ENCODE assay signal across 1 cellular context in genomic region chr17:27579897-27580321, GRCh38.
TF ChIP-seq lines count a peak whose summit lies in the region.

No MANE protein-coding gene starts in this region.

TF ChIP-seq in K562, 482 proteins besides CTCF, POLR2A, EP300 and RAD21:
- TF ChIP-seq TCF3 (CRISPR knock-in tag; IDR thresholded peaks at IDR 0.05) (peak; percentile 46; the same call in 1 of the 2 replicates), ETV5 (CRISPR knock-in tag; IDR thresholded peaks at IDR 0.05; ENCODE audit: low read depth) (no peak), HDAC3 (IDR thresholded peaks at IDR 0.05; ENCODE audit: borderline replicate concordance, partially characterized antibody) (no peak), ZNF384 (IDR thresholded peaks at IDR 0.05; ENCODE audit: low read depth, low read length) (peak; percentile 79), CBFA2T2 (conservative IDR thresholded peaks at IDR 0.05) (0 out of 2 replicates have a peak, but pooled peaks have one; percentile 19), MECOM (CRISPR knock-in tag; IDR thresholded peaks at IDR 0.05) (peak; percentile 83), CBFA2T3 (IDR thresholded peaks at IDR 0.05) (peak; percentile 46)
- TF ChIP-seq, protein P1, sequence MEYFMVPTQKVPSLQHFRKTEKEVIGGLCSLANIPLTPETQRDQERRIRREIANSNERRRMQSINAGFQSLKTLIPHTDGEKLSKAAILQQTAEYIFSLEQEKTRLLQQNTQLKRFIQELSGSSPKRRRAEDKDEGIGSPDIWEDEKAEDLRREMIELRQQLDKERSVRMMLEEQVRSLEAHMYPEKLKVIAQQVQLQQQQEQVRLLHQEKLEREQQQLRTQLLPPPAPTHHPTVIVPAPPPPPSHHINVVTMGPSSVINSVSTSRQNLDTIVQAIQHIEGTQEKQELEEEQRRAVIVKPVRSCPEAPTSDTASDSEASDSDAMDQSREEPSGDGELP (CRISPR knock-in tag; IDR thresholded peaks at IDR 0.05; ENCODE audit: borderline replicate concordance): peak; percentile 28; the same call in 1 of the 2 replicates
- TF ChIP-seq, protein P2, sequence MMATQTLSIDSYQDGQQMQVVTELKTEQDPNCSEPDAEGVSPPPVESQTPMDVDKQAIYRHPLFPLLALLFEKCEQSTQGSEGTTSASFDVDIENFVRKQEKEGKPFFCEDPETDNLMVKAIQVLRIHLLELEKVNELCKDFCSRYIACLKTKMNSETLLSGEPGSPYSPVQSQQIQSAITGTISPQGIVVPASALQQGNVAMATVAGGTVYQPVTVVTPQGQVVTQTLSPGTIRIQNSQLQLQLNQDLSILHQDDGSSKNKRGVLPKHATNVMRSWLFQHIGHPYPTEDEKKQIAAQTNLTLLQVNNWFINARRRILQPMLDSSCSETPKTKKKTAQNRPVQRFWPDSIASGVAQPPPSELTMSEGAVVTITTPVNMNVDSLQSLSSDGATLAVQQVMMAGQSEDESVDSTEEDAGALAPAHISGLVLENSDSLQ (IDR thresholded peaks at IDR 0.05): peak; percentile 44; the same call in 1 of the 2 replicates
- TF ChIP-seq, protein P3, sequence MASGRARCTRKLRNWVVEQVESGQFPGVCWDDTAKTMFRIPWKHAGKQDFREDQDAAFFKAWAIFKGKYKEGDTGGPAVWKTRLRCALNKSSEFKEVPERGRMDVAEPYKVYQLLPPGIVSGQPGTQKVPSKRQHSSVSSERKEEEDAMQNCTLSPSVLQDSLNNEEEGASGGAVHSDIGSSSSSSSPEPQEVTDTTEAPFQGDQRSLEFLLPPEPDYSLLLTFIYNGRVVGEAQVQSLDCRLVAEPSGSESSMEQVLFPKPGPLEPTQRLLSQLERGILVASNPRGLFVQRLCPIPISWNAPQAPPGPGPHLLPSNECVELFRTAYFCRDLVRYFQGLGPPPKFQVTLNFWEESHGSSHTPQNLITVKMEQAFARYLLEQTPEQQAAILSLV (tag; IDR thresholded peaks at IDR 0.05): no peak
